ENCODE assay signal across 23 cellular contexts in the genomic region with DNA sequence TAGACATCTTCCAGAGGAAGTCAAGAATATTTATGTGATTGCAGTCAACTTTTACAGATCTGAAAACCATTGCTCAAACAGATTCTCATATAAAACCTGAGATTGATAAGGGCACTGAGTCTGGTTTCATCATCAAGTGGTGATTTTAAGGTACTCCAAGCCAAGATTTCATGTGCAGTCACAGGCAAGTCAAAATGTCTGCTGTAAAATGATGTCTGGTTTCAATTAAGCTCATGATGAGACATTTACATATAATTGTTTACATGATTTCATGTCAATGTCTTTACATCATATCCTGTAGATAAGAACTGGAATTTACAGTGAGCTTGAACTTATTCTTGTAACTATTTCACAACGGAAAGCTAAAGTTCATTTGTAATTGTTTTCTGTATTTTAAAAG.
A peak's percentile ranks its signal among the peaks of the same experiment; 100 is the strongest.
DNase-seq lines count a peak whose midpoint lies in the region; ATAC-seq, FAIRE-seq and TF ChIP-seq lines count a peak whose summit lies in the region.
"Had no signal": no experiment of that assay in that cellular context is flagged by ENCODE, and none has a peak within 500 bp of the region (broad histone marks: within the 10 kb centered on the region; RNA-seq: fewer than 3 reads in every experiment).

No MANE protein-coding gene starts in this region.

- H3K27me3 ChIP-seq in endothelial cell of umbilical vein (ENCODE audit: control insufficient read depth in 2 of 2, insufficient read depth in 2 of 2, low read length in 2 of 2) (no peaks in the 10 kb centered on the region), foreskin keratinocyte (no peaks in the 10 kb centered on the region)
- H3K27me3 ChIP-seq: esophagus muscularis mucosa, tibial nerve had no signal

- no TSS peak for BruUV-seq in endothelial cell of umbilical vein (replicated peaks; lab: Mats Ljungman, UMichigan)

- H3K27ac ChIP-seq in endothelial cell of umbilical vein (ENCODE audit: insufficient read depth, low read depth, low read length) (no peak overlapping the region), foreskin keratinocyte (no peak overlapping the region)
- H3K27ac ChIP-seq: esophagus muscularis mucosa, tibial nerve had no signal

- H3K9me1 ChIP-seq in endothelial cell of umbilical vein (replicated peaks; ENCODE audit: control insufficient read depth, extremely low read depth, insufficient read depth, low read length): peaks cover 2% of the 10 kb centered on the region

- H3K9me3 ChIP-seq in endothelial cell of umbilical vein (replicated peaks; ENCODE audit: control insufficient read depth, insufficient read depth, low read length): no peaks in the 10 kb centered on the region
- H3K9me3 ChIP-seq: esophagus muscularis mucosa, tibial nerve had no signal

- FAIRE-seq in endothelial cell of umbilical vein (lab: Jason Lieb, UNC): no peak
- FAIRE-seq: HepG2 had no signal

- CTCF ChIA-PET in endothelial cell of umbilical vein (lab: Charles Lee): interaction anchor here (1.0 kb wide), 1 partner anchor 183 kb away, joined by 3 read pairs; no protein-coding TSS in a partner anchor

- dilution Hi-C loops in endothelial cell of umbilical vein (cut with MboI; ENCODE audit: extremely low pct_ligation_motif_present, low sequenced_read_pairs): no loop called here

- intact Hi-C loops in endothelial cell of umbilical vein (cut with micrococcal nuclease): loop anchor here (5.0 kb wide), 1 partner anchor 33 kb away; no protein-coding TSS in a partner anchor

- no peak overlapping the region for H3K9ac ChIP-seq in endothelial cell of umbilical vein (replicated peaks; ENCODE audit: extremely low read depth, insufficient read depth, low read length)

- peak; percentile 81 for DNase-seq in EL
- peak; percentile 28 for DNase-seq in RPMI7951 (ENCODE audit: low read depth)
- DNase-seq in endothelial cell of umbilical vein (ENCODE audit: low read depth, low spot score): peak; percentile 10
- DNase-seq in skeletal muscle cell (ENCODE audit: low read depth): peak; percentile 50
- DNase-seq in Kasumi-1 (lab: John Stamatoyannopoulos, UW): no peak
- DNase-seq in activated CD4-positive, alpha-beta T cell treated with anti-CD3 and anti-CD28 coated beads, Interleukin-2, amount 50 U/mL, for 48 hours: no peak
- no peak for DNase-seq in foreskin keratinocyte
- DNase-seq: activated CD4-positive, alpha-beta T cell treated with anti-CD3 and anti-CD28 coated beads, Interleukin-2, amount 10 ng/mL, durations not matched to agents 24 days and 14 days; activated naive CD4-positive, alpha-beta T cell treated with anti-CD3 and anti-CD28 coated beads, Interleukin-2, amount 50 U/mL, for 16 hours; activated T-cell treated with anti-CD3 and anti-CD28 coated beads for 4 hours; CD4-positive, CD25-positive, alpha-beta regulatory T cell; dermis blood vessel endothelial cell; DMS79; left colon; NCI-H2029 treated with DMSO at 0.1 percent for 48 hours; NCI-H526; SIG-M5; stimulated activated CD4-positive, alpha-beta T cell treated with anti-CD3 and anti-CD28 coated beads, Interleukin-12 subunit alpha, Interleukin-12 subunit beta, amount 100 ng/mL, for 4 hours; stimulated activated naive CD4-positive, alpha-beta T cell had no signal

- no peak for TF ChIP-seq POLR2A in endothelial cell of umbilical vein (IDR thresholded peaks at IDR 0.05; ENCODE audit: low read depth, low read length)

- H4K20me1 ChIP-seq in endothelial cell of umbilical vein (replicated peaks; ENCODE audit: control insufficient read depth, extremely low read depth, insufficient read depth, low read length): no peaks in the 10 kb centered on the region

- H3K4me2 ChIP-seq in endothelial cell of umbilical vein (ENCODE audit: insufficient read depth, low read length): no peak overlapping the region

- ATAC-seq in HG03108 (IDR thresholded peaks at IDR 0.05; ENCODE audit: unreplicated experiment): no peak
- ATAC-seq in foreskin keratinocyte: no peak
- ATAC-seq: HepG2, left colon had no signal

- TF ChIP-seq CTCF in endothelial cell of umbilical vein (IDR thresholded peaks at IDR 0.05; ENCODE audit: extremely low read depth in 1 of 2, insufficient read depth in 1 of 2, low read depth in 1 of 2, low read length in 2 of 2) (no peak), foreskin keratinocyte (conservative IDR thresholded peaks at IDR 0.05) (no peak)

- no peak overlapping the region for H2AFZ ChIP-seq in endothelial cell of umbilical vein (ENCODE audit: low read depth, low read length)

- no peaks in the 10 kb centered on the region for H3K36me3 ChIP-seq in endothelial cell of umbilical vein (ENCODE audit: control insufficient read depth in 2 of 2, extremely low read depth in 1 of 2, insufficient read depth in 2 of 2, low read length in 2 of 2)
- H3K36me3 ChIP-seq: esophagus muscularis mucosa, tibial nerve had no signal

- POLR2A ChIA-PET in endothelial cell of umbilical vein (lab: Charles Lee): interaction anchor here (0.7 kb wide), 1 partner anchor 43 kb away, joined by 3 read pairs; no protein-coding TSS in a partner anchor

- H3K4me3 ChIP-seq in endothelial cell of umbilical vein (replicated peaks in 1 of 3; ENCODE audit: insufficient read depth in 1 of 3, low read depth in 1 of 3, low read length in 3 of 3) (no peak overlapping the region), skeletal muscle cell (ENCODE audit: low read depth, low read length) (no peak overlapping the region)
- H3K4me3 ChIP-seq: esophagus muscularis mucosa, tibial nerve had no signal

- H3K4me1 ChIP-seq in endothelial cell of umbilical vein (ENCODE audit: control insufficient read depth, extremely low read depth, insufficient read depth, low read length) (no peaks in the 10 kb centered on the region), foreskin keratinocyte (no peaks in the 10 kb centered on the region)
- H3K4me1 ChIP-seq: esophagus muscularis mucosa, tibial nerve had no signal

- no peaks in the 10 kb centered on the region for H3K79me2 ChIP-seq in endothelial cell of umbilical vein (ENCODE audit: control insufficient read depth, insufficient read depth, low read length)

TF ChIP-seq in endothelial cell of umbilical vein, 7 proteins besides CTCF, POLR2A, EP300 and RAD21:
- TF ChIP-seq JUN (IDR thresholded peaks at IDR 0.05; ENCODE audit: borderline replicate concordance, insufficient read depth, insufficient read length, low read depth) (no peak), FOS (IDR thresholded peaks at IDR 0.05; ENCODE audit: borderline replicate concordance, insufficient read depth, low read length) (no peak), MYC (IDR thresholded peaks at IDR 0.05; ENCODE audit: low read depth, low read length) (no peak), EZH2 (IDR thresholded peaks at IDR 0.05; ENCODE audit: borderline replicate concordance, low read depth, low read length, severe bottlenecking) (no peak), GATA2 (IDR thresholded peaks at IDR 0.05; ENCODE audit: insufficient read depth, insufficient read length, low read depth, low read length) (no peak), POLR2AphosphoS5 (IDR thresholded peaks at IDR 0.05; ENCODE audit: insufficient read depth, low read depth, low read length) (no peak)
- TF ChIP-seq, protein P1, sequence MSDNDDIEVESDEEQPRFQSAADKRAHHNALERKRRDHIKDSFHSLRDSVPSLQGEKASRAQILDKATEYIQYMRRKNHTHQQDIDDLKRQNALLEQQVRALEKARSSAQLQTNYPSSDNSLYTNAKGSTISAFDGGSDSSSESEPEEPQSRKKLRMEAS (IDR thresholded peaks at IDR 0.05; ENCODE audit: insufficient read depth, insufficient read length): no peak

Comparison
In these comparisons a context has a peak if more than half of its experiments do, and no peak if none do; other contexts are left out.
1. DNase-seq: peak in EL (single experiment), RPMI7951 (single experiment), endothelial cell of umbilical vein (single experiment) and skeletal muscle cell (single experiment); none in Kasumi-1 (0 of 2), activated CD4-positive, alpha-beta T cell treated with anti-CD3 and anti-CD28 coated beads, Interleukin-2, amount 50 U/mL, for 48 hours (0 of 2) and foreskin keratinocyte (0 of 2).